ENCODE assay signal across 1 cellular context in the genomic region with DNA sequence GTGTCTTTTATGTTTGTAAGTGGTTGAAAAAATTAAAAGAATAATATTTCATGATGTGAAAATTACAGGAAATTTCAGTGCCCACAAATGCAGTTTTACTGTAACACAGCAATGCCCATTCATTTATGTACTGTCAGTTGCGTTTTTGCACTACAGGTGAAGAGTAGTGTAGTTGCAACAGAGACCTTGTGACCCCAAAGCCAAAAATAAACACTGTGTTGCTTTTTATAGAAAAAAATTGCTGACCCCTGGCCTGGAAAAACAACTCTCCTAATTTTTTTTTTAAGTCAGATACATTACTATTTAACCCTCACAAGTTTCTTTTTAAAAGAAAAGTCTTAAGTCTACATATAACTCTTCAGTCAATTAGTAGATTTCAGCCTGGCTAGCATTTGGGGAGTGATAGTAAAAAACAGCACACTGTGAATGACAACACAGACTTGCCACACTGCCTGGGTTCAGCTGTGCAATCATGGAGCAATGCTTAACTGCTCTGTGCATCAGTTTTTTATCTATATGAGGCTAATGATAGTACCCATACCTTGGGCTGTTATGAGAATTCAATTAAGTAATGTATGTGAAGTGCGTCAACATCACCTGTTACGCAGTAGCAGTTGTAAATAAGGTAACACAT.
TF ChIP-seq lines count a peak whose summit lies in the region.

No MANE protein-coding gene starts in this region.

TF ChIP-seq in HepG2, 621 proteins besides CTCF, POLR2A, EP300 and RAD21 (continued from another document):
- TF ChIP-seq, protein P1, sequence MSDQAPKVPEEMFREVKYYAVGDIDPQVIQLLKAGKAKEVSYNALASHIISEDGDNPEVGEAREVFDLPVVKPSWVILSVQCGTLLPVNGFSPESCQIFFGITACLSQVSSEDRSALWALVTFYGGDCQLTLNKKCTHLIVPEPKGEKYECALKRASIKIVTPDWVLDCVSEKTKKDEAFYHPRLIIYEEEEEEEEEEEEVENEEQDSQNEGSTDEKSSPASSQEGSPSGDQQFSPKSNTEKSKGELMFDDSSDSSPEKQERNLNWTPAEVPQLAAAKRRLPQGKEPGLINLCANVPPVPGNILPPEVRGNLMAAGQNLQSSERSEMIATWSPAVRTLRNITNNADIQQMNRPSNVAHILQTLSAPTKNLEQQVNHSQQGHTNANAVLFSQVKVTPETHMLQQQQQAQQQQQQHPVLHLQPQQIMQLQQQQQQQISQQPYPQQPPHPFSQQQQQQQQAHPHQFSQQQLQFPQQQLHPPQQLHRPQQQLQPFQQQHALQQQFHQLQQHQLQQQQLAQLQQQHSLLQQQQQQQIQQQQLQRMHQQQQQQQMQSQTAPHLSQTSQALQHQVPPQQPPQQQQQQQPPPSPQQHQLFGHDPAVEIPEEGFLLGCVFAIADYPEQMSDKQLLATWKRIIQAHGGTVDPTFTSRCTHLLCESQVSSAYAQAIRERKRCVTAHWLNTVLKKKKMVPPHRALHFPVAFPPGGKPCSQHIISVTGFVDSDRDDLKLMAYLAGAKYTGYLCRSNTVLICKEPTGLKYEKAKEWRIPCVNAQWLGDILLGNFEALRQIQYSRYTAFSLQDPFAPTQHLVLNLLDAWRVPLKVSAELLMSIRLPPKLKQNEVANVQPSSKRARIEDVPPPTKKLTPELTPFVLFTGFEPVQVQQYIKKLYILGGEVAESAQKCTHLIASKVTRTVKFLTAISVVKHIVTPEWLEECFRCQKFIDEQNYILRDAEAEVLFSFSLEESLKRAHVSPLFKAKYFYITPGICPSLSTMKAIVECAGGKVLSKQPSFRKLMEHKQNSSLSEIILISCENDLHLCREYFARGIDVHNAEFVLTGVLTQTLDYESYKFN (CRISPR knock-in tag; conservative IDR thresholded peaks at IDR 0.05): 0 out of 2 replicates have a peak, but pooled peaks have one; percentile 19
